9 cellular contexts compared by ENCODE assay signal in genomic region chr12:121227294-121227693, GRCh38. TPM values are rescaled to one million over a fixed set of nuclear protein-coding genes. Genes with fewer than 3 reads are reported as not detected.
DNase-seq lines count a peak whose midpoint lies in the region; ATAC-seq and TF ChIP-seq lines count a peak whose summit lies in the region.
"Had no signal": no experiment of that assay in that cellular context is flagged by ENCODE, and none has a peak within 500 bp of the region (broad histone marks: within the 10 kb centered on the region; RNA-seq: fewer than 3 reads in every experiment).

No MANE protein-coding gene starts in this region.

- peaks cover 12% of the 10 kb centered on the region for H3K36me3 ChIP-seq in CD4-positive, alpha-beta memory T cell (ENCODE audit: insufficient read depth, low read length)
- H3K36me3 ChIP-seq in colonic mucosa (no peaks in the 10 kb centered on the region), tibial nerve (peaks cover 2 to 74% (median 9%) of the 10 kb centered on the region in 3 donors)

- 78 to 79% methylated on average over 9 of the region's 9 CpGs for WGBS in tibial nerve, 2 donors

- TF ChIP-seq POLR2A in tibial nerve (IDR thresholded peaks at IDR 0.05), result no peak

- H3K9ac ChIP-seq in colonic mucosa (ENCODE audit: low read depth in 2 of 2, low read length in 2 of 2), result peak overlapping the region; percentile 16 to 73

- no peak for TF ChIP-seq EP300 in tibial nerve (IDR thresholded peaks at IDR 0.05)

- peaks cover 21 to 40% of the 10 kb centered on the region in 2 donors for H3K36me3 Mint-ChIP-seq in CD4-positive, alpha-beta memory T cell

- CTCF ChIA-PET in CD4-positive, alpha-beta memory T cell (lab: Charles Lee; ENCODE audit: partially characterized antibody), result interaction anchor here (1.4 to 5.2 kb wide), 3 partner anchors 12 to 567 kb away, joined by 3 to 57 read pairs (median 3); no protein-coding TSS in a partner anchor

- ATAC-seq in GM19372 (IDR thresholded peaks at IDR 0.05; ENCODE audit: low read depth, unreplicated experiment) (peak; percentile 72), HG03571 (IDR thresholded peaks at IDR 0.05; ENCODE audit: unreplicated experiment) (peak; percentile 47)

- peaks cover 65% of the 10 kb centered on the region for H3K4me1 ChIP-seq in CD4-positive, alpha-beta memory T cell (ENCODE audit: insufficient read depth, low read length)
- H3K4me1 ChIP-seq in colonic mucosa (peaks cover 12% of the 10 kb centered on the region), tibial nerve (peaks cover 0 to 9% (median 0%) of the 10 kb centered on the region in 4 donors)

- no peaks in the 10 kb centered on the region for H3K9me3 Mint-ChIP-seq in CD4-positive, alpha-beta memory T cell

- TF ChIP-seq CTCF in colonic mucosa (IDR thresholded peaks at IDR 0.05), result no peak
- TF ChIP-seq CTCF in tibial nerve (IDR thresholded peaks at IDR 0.05), result no peak

- POLR2A ChIA-PET in CD4-positive, alpha-beta memory T cell (lab: Charles Lee; ENCODE audit: partially characterized antibody), result interaction anchor here (1.3 kb wide), 1 partner anchor 9 kb away, joined by 4 read pairs; no protein-coding TSS in a partner anchor

- intact Hi-C loops in CD4-positive, alpha-beta memory T cell (cut with micrococcal nuclease), result no loop called here
- intact Hi-C loops in colonic mucosa (cut with DNase I), result no loop called here

- H3K4me1 Mint-ChIP-seq in CD4-positive, alpha-beta memory T cell, result peaks cover 33 to 60% (median 49%) of the 10 kb centered on the region in 4 donors

- H3K27me3 ChIP-seq in CD4-positive, alpha-beta memory T cell (ENCODE audit: insufficient read depth, low read length), result no peaks in the 10 kb centered on the region
- H3K27me3 ChIP-seq in colonic mucosa (no peaks in the 10 kb centered on the region), tibial nerve (no peaks in the 10 kb centered on the region)
- H3K27me3 ChIP-seq: cardiac muscle cell had no signal

- no peak for DNase-seq in CD4-positive, alpha-beta memory T cell
- DNase-seq in colonic mucosa (peak; percentile 88), NCI-H1105 treated with DMSO at 0.1 percent for 48 hours (lab: John Stamatoyannopoulos, UW) (no peak), tibial nerve (ENCODE audit: low spot score in 2 of 2) (no peak), DMS114 treated with DMSO at 0.1 percent for 48 hours (lab: John Stamatoyannopoulos, UW; ENCODE audit: unreplicated experiment) (no peak), NCI-H1048 (lab: John Stamatoyannopoulos, UW) (no peak)

- H3K27me3 Mint-ChIP-seq in CD4-positive, alpha-beta memory T cell, result no peaks in the 10 kb centered on the region

- peak overlapping the region in 6 of 7 donors; percentile 24 to 87 (median 80) for H3K27ac Mint-ChIP-seq in CD4-positive, alpha-beta memory T cell

- H3K27ac ChIP-seq in CD4-positive, alpha-beta memory T cell (ENCODE audit: low read depth, low read length), result no peak overlapping the region
- H3K27ac ChIP-seq in colonic mucosa (peak overlapping the region; percentile 84), tibial nerve (no peak overlapping the region)
- H3K27ac ChIP-seq: cardiac muscle cell had no signal

- no peak overlapping the region for H3K4me3 Mint-ChIP-seq in CD4-positive, alpha-beta memory T cell

- no peaks in the 10 kb centered on the region for H3K9me3 ChIP-seq in CD4-positive, alpha-beta memory T cell (ENCODE audit: control insufficient read depth in 1 of 2, low read length in 2 of 2)
- H3K9me3 ChIP-seq in colonic mucosa, result no peaks in the 10 kb centered on the region
- no peaks in the 10 kb centered on the region for H3K9me3 ChIP-seq in tibial nerve

- no peak overlapping the region for H3K4me3 ChIP-seq in CD4-positive, alpha-beta memory T cell (ENCODE audit: low read length in 2 of 2)
- H3K4me3 ChIP-seq in colonic mucosa (no peak overlapping the region), tibial nerve (no peak overlapping the region)
- H3K4me3 ChIP-seq: cardiac muscle cell had no signal

RNA-seq across cellular contexts. Expression of gene P2RX4, which starts 17.4 kb away (rescaled TPM):
- 10 to 100 TPM; 48.3 to 57.1 TPM for total RNA-seq in CD4-positive, alpha-beta memory T cell
- polyA plus RNA-seq in CD4-positive, alpha-beta memory T cell, result 10 to 100 TPM; 35.4 to 66.0 TPM
- 100 to 1,000 TPM in 1 of 2 donors, 10 to 100 TPM in 1; 82.2 to 123 TPM for total RNA-seq in colonic mucosa
- total RNA-seq in tibial nerve, result 10 to 100 TPM; 20.1 to 57.2 (median 33.6) TPM
